ENCODE assay signal across 17 cellular contexts in the genomic region with DNA sequence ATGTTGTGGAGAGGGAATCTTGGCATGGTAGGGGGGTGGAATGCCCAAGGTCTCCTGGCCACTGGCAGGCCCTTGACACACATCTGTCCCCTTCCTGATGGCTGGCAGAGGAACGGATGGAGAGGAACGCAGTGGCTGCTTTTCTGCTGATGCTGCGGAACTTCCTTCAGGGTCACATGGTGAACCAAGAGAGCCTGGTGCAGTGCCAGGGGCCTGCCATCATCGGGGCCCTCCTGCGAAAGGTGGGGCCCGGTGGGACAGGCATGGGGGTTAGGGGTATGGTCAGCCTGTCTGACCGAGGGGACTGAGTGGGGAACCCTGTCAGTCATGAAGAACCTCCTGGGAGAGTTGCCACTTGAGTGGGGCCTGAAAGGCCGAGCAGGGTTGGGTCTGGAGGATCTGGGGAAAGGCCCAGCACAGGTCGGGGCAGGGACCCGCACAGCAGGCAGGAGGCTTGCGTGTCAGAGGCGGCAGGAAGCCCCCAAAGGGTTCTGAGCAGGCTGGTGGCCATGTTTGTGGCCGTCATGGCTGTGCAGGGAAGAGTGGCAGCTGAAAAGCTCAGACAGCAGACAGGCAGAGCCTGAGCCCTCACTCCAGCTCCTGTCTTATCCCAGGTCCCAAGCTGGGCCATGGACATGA. TPM values are rescaled to one million over a fixed set of nuclear protein-coding genes. Genes with fewer than 3 reads are reported as not detected.
A peak's percentile ranks its signal among the peaks of the same experiment; 100 is the strongest.
DNase-seq lines count a peak whose midpoint lies in the region; ATAC-seq and TF ChIP-seq lines count a peak whose summit lies in the region.
"Had no signal": no experiment of that assay in that cellular context is flagged by ENCODE, and none has a peak within 500 bp of the region (broad histone marks: within the 10 kb centered on the region; RNA-seq: fewer than 3 reads in every experiment).

No MANE protein-coding gene starts in this region.

- H3K9me3 ChIP-seq in Panc1 (ENCODE audit: control insufficient read depth, insufficient read depth, low read depth, low read length) (no peaks in the 10 kb centered on the region), Karpas-422 (ENCODE audit: low read length) (no peaks in the 10 kb centered on the region)

- H3K4me2 ChIP-seq in Karpas-422 (ENCODE audit: low read depth, low read length, poor library complexity, severe bottlenecking) = no peak overlapping the region

- H3K4me3 ChIP-seq in Panc1 (ENCODE audit: low read depth in 2 of 2, low read length in 2 of 2) (no peak overlapping the region), Karpas-422 (ENCODE audit: low read length) (no peak overlapping the region)

- intact Hi-C loops in Right ventricle myocardium inferior (cut with DNase I) (loop anchor here (1.0 kb wide), 1 partner anchor 74 kb away; no protein-coding TSS in a partner anchor), cardiac septum (cut with DNase I) (loop anchor here (1.0 to 10.0 kb wide), 2 partner anchors 74 to 293 kb away; partner anchors contain the start of gene TMIE), Panc1 (cut with micrococcal nuclease; ENCODE audit: unreplicated experiment) (loop anchor here (10.0 kb wide), 1 partner anchor 73 kb away; no protein-coding TSS in a partner anchor)
- intact Hi-C loops in activated naive CD4-positive, alpha-beta T cell treated with anti-CD3 and anti-CD28 coated beads for 36 hours (cut with micrococcal nuclease) = loop anchor here (1.0 to 5.0 kb wide), 3 partner anchors 74 to 290 kb away; no protein-coding TSS in a partner anchor

- H3K9me2 ChIP-seq in Karpas-422 (replicated peaks; ENCODE audit: insufficient read depth, low read length) = no peaks in the 10 kb centered on the region

- H3K27ac ChIP-seq in Panc1 (ENCODE audit: low read length) = no peak overlapping the region
- no peak overlapping the region for H3K27ac ChIP-seq in Karpas-422 (ENCODE audit: low read length)

- no peak overlapping the region for H3K9ac ChIP-seq in Karpas-422 (ENCODE audit: low read length)

- no peak overlapping the region for H2AFZ ChIP-seq in Karpas-422 (ENCODE audit: low read length)

- H3K79me2 ChIP-seq in Karpas-422 (ENCODE audit: low read length) = no peaks in the 10 kb centered on the region

- H3K27me3 Mint-ChIP-seq in immature natural killer cell (ENCODE audit: low read depth in 3 of 3) = peaks cover 0 to 6% (median 2%) of the 10 kb centered on the region in 3 donors
- no peaks in the 10 kb centered on the region for H3K27me3 Mint-ChIP-seq in stimulated activated memory B cell treated with anti-CD40 and anti-IgM and Interleukin-4, amounts not matched to agents 10 μg/mL and 1 μg/mL and 100 μg/mL, for 72 hours
- no peaks in the 10 kb centered on the region for H3K27me3 Mint-ChIP-seq in activated naive CD4-positive, alpha-beta T cell treated with anti-CD3 and anti-CD28 coated beads for 36 hours (ENCODE audit: low read depth)
- H3K27me3 Mint-ChIP-seq: activated CD4-positive, alpha-beta T cell treated with anti-CD3 and anti-CD28 coated beads for 36 hours; naive thymus-derived CD8-positive, alpha-beta T cell had no signal

- peaks cover 34% of the 10 kb centered on the region in 2 donors for H3K4me1 Mint-ChIP-seq in immature natural killer cell
- H3K4me1 Mint-ChIP-seq in stimulated activated memory B cell treated with anti-CD40 and anti-IgM and Interleukin-4, amounts not matched to agents 10 μg/mL and 1 μg/mL and 100 μg/mL, for 72 hours = peaks cover 24% of the 10 kb centered on the region
- H3K4me1 Mint-ChIP-seq in activated naive CD4-positive, alpha-beta T cell treated with anti-CD3 and anti-CD28 coated beads for 36 hours (ENCODE audit: low read depth) = peaks cover 1% of the 10 kb centered on the region

- TF ChIP-seq CTCF in Panc1 (IDR thresholded peaks at IDR 0.05) = no peak

- peaks cover 0 to 40% (median 3%) of the 10 kb centered on the region in 3 donors for H3K36me3 Mint-ChIP-seq in immature natural killer cell
- peaks cover 34% of the 10 kb centered on the region for H3K36me3 Mint-ChIP-seq in stimulated activated memory B cell treated with anti-CD40 and anti-IgM and Interleukin-4, amounts not matched to agents 10 μg/mL and 1 μg/mL and 100 μg/mL, for 72 hours
- peaks cover 13% of the 10 kb centered on the region for H3K36me3 Mint-ChIP-seq in activated naive CD4-positive, alpha-beta T cell treated with anti-CD3 and anti-CD28 coated beads for 36 hours (ENCODE audit: low read depth)

- CTCF ChIA-PET in Panc1 (lab: Charles Lee) = interaction anchor here (1.0 kb wide), 1 partner anchor 74 kb away, joined by 3 read pairs; no protein-coding TSS in a partner anchor
- CTCF ChIA-PET in activated naive CD4-positive, alpha-beta T cell treated with anti-CD3 and anti-CD28 coated beads for 36 hours (lab: Charles Lee) = interaction anchor here (0.7 to 2.4 kb wide), 15 partner anchors 11 to 126 kb away, joined by 3 to 15 read pairs (median 4); partner anchors contain the start of gene NBEAL2

- peak overlapping the region in 4 of 6 donors; percentile 48 to 85 (median 80) for H3K27ac Mint-ChIP-seq in immature natural killer cell
- H3K27ac Mint-ChIP-seq in stimulated activated memory B cell treated with anti-CD40 and anti-IgM and Interleukin-4, amounts not matched to agents 10 μg/mL and 1 μg/mL and 100 μg/mL, for 72 hours = peak overlapping the region; percentile 0
- H3K27ac Mint-ChIP-seq in activated naive CD4-positive, alpha-beta T cell treated with anti-CD3 and anti-CD28 coated beads for 36 hours = no peak overlapping the region

- H3K4me3 Mint-ChIP-seq in immature natural killer cell = no peak overlapping the region
- no peak overlapping the region for H3K4me3 Mint-ChIP-seq in stimulated activated memory B cell treated with anti-CD40 and anti-IgM and Interleukin-4, amounts not matched to agents 10 μg/mL and 1 μg/mL and 100 μg/mL, for 72 hours
- no peak overlapping the region for H3K4me3 Mint-ChIP-seq in activated naive CD4-positive, alpha-beta T cell treated with anti-CD3 and anti-CD28 coated beads for 36 hours
- H3K4me3 Mint-ChIP-seq: activated CD4-positive, alpha-beta T cell treated with anti-CD3 and anti-CD28 coated beads for 36 hours had no signal

- BruUV-seq in Panc1 (replicated peaks; lab: Mats Ljungman, UMichigan) = no TSS peak

- H3K9me3 Mint-ChIP-seq in immature natural killer cell = no peaks in the 10 kb centered on the region
- H3K9me3 Mint-ChIP-seq in stimulated activated memory B cell treated with anti-CD40 and anti-IgM and Interleukin-4, amounts not matched to agents 10 μg/mL and 1 μg/mL and 100 μg/mL, for 72 hours = no peaks in the 10 kb centered on the region
- no peaks in the 10 kb centered on the region for H3K9me3 Mint-ChIP-seq in activated naive CD4-positive, alpha-beta T cell treated with anti-CD3 and anti-CD28 coated beads for 36 hours
- H3K9me3 Mint-ChIP-seq: naive thymus-derived CD8-positive, alpha-beta T cell had no signal

- no peaks in the 10 kb centered on the region for H4K20me1 ChIP-seq in Karpas-422 (ENCODE audit: insufficient read depth, low read depth, low read length)

- POLR2A ChIA-PET in Panc1 (lab: Charles Lee) = no interaction called here

- in situ Hi-C loops in Panc1 (cut with HindIII; ENCODE audit: low pct_unique_long_range_greater_than_20kb, low sequenced_read_pairs) = no loop called here

- no peak for ATAC-seq in Right ventricle myocardium inferior
- ATAC-seq in Panc1 = 0 out of 2 replicates have a peak, but pooled peaks have one; percentile 4
- no peak for ATAC-seq in stimulated activated memory B cell treated with anti-CD40 and anti-IgM and Interleukin-4, amounts not matched to agents 10 μg/mL and 1 μg/mL and 100 μg/mL, for 72 hours
- ATAC-seq in HG02970 (IDR thresholded peaks at IDR 0.05; ENCODE audit: low FRiP score, unreplicated experiment) = no peak

- peak; percentile 27 for DNase-seq in Right ventricle myocardium inferior (ENCODE audit: missing footprints)
- no peak for DNase-seq in cardiac septum (ENCODE audit: low spot score)
- no peak for DNase-seq in Panc1 (ENCODE audit: low read depth, low spot score)
- no peak for DNase-seq in immature natural killer cell
- no peak for DNase-seq in Karpas-422
- DNase-seq in activated naive CD4-positive, alpha-beta T cell treated with anti-CD3 and anti-CD28 coated beads for 36 hours = no peak
- DNase-seq: activated CD4-positive, alpha-beta T cell treated with anti-CD3 and anti-CD28 coated beads for 36 hours; EL; KG1; naive thymus-derived CD8-positive, alpha-beta T cell; NCI-H1092; NCI-H2029 treated with DMSO at 0.1 percent for 48 hours; NCI-H446; small intestine; stimulated activated CD4-positive, alpha-beta T cell treated with anti-CD3 and anti-CD28 coated beads, Interleukin-4, amount 100 ng/mL, for 24 hours had no signal

- H3K27me3 ChIP-seq in Panc1 (ENCODE audit: control insufficient read depth, insufficient read depth, low read length) (no peaks in the 10 kb centered on the region), Karpas-422 (ENCODE audit: low read length) (no peaks in the 10 kb centered on the region)

- no peaks in the 10 kb centered on the region for H3K4me1 ChIP-seq in Panc1 (ENCODE audit: control insufficient read depth, insufficient read depth, low read length)
- H3K4me1 ChIP-seq in Karpas-422 (ENCODE audit: low read length) = peaks cover 13% of the 10 kb centered on the region

- H3K36me3 ChIP-seq in Panc1 (ENCODE audit: control insufficient read depth, insufficient read depth, low read length) (no peaks in the 10 kb centered on the region), Karpas-422 (ENCODE audit: insufficient read depth, low read length) (peaks cover 22% of the 10 kb centered on the region)

RNA-seq across cellular contexts. Expression of gene NBEAL2, which starts 18.1 kb away (rescaled TPM):
- 14.5 TPM for total RNA-seq in Right ventricle myocardium inferior
- 14.2 TPM for total RNA-seq in cardiac septum
- total RNA-seq in Panc1 (2021; ENCODE audit: unreplicated experiment) = 38.8 TPM
- polyA plus RNA-seq in Panc1 (2012; ENCODE audit: insufficient read length) = 46.2 TPM
- 10 to 100 TPM in 1 of 3 donors, 1 to 10 TPM in 2; 7.9 to 28.4 (median 9.9) TPM for polyA plus RNA-seq in immature natural killer cell
- 60.5 and 133 TPM in 2 replicates for total RNA-seq in Karpas-422 (2014; rRNA removed; shearing (Covaris generic); ENCODE audit: low replicate concordance)
- total RNA-seq in activated naive CD4-positive, alpha-beta T cell treated with anti-CD3 and anti-CD28 coated beads for 36 hours = 10 to 100 TPM; 85.0 to 92.4 TPM

RNA-seq across cellular contexts. Expression of gene CCDC12, which starts 21.0 kb away (rescaled TPM):
- total RNA-seq in Right ventricle myocardium inferior (26.3 TPM), cardiac septum (35.6 TPM), Panc1 (2021; ENCODE audit: unreplicated experiment) (35.5 TPM)
- polyA plus RNA-seq in Panc1 (2012; ENCODE audit: insufficient read length) = 54.3 TPM
- polyA plus RNA-seq in immature natural killer cell = 100 to 1,000 TPM; 114 to 174 (median 129) TPM
- total RNA-seq in Karpas-422 (2014; rRNA removed; shearing (Covaris generic); ENCODE audit: low replicate concordance) = 40.2 and 83.5 TPM in 2 replicates
- total RNA-seq in activated naive CD4-positive, alpha-beta T cell treated with anti-CD3 and anti-CD28 coated beads for 36 hours = 10 to 100 TPM; 37.6 to 43.0 TPM
